8 cellular contexts compared by ENCODE assay signal in the genomic region with DNA sequence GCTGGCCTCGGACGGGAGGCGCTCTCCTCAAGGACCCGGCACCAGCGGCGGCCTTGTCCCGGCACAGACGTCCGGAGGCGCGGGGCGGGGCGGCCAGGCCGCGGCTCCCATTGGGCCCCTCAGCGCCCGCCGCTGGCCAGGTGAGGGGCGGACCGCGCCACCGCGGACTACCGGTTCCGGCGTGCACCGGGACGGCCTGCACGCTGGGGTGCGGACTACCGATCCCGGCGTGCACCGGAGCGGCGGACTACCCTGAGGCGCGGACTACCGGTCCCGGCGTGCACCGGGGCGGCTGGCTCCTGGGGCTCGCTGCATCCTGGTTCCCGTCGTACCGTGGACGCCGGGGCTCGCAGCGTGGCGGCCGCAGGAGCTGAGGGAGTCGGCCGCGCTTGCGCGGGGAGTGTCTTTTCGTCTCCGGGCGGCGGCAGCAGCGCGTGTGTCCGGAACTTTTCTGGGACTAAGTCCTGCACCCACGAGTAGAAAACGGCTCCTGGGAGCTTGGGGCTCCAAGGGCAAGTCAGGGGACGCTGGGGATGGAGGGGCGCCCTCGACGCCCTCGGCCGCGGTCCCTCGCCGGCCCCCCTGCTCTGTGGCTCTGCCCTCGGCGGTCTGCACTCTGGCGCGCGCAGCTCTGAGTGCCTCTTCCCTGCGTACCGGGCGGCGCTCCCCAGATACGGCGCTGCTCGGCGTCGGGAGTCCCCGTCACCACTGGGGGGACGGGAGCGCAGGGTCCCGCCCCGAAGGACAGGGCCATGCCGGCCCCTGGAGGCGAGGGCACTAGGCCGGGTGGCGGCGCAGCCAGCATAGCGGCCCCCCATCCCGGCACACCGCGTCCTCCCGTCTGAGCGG. TPM values are rescaled to one million over a fixed set of nuclear protein-coding genes. Genes with fewer than 3 reads are reported as not detected.
DNase-seq lines count a peak whose midpoint lies in the region; ATAC-seq, FAIRE-seq and TF ChIP-seq lines count a peak whose summit lies in the region.

TSS of gene LETM1 (minus strand) at position 86 of the 849 bp plus-strand sequence. CDS start 206 bp downstream, outside the sequence.

- WGBS in psoas muscle, 3 donors: 0% methylated on average over 70 to 106 of the region's 106 CpGs

- in situ Hi-C loops in GM13976 (cut with MboI; ENCODE audit: low sequenced_read_pairs, unreplicated experiment): no loop called here

- H3K36me3 ChIP-seq in left ventricle myocardium inferior: no peaks in the 10 kb centered on the region
- H3K36me3 ChIP-seq in psoas muscle (ENCODE audit: insufficient read depth in 1 of 2, low read depth in 1 of 2): peaks cover 0 to 6% of the 10 kb centered on the region in 2 donors

- DNase-seq in GM13976 (ENCODE audit: low spot score) (peak; percentile 97), NCI-H146 (lab: John Stamatoyannopoulos, UW) (peak; percentile 95), amniotic stem cell (lab: John Stamatoyannopoulos, UW) (peak; percentile 56), left ventricle myocardium inferior (peak; percentile 96), psoas muscle (peak; percentile 97 to 98), urothelium cell line (ENCODE audit: low spot score) (peak; percentile 92)

- H3K27ac ChIP-seq in left ventricle myocardium inferior (replicated peaks) (peak within 1 kb of the TSS; percentile 86), psoas muscle (peak within 1 kb of the TSS; percentile 79)

- ATAC-seq in HG02870 (IDR thresholded peaks at IDR 0.05; ENCODE audit: unreplicated experiment) (peak; percentile 85), psoas muscle (peak; percentile 97 to 98 (median 98))

- H3K27me3 ChIP-seq in left ventricle myocardium inferior (ENCODE audit: low read depth): no peaks in the 10 kb centered on the region
- H3K27me3 ChIP-seq in psoas muscle (ENCODE audit: insufficient read depth in 3 of 3, low read length in 2 of 3): no peaks in the 10 kb centered on the region

- no peak for TF ChIP-seq CTCF in GM13976 (IDR thresholded peaks at IDR 0.05; ENCODE audit: borderline replicate concordance, control extremely low read depth, extremely low read depth, insufficient read depth, missing control alignments)
- TF ChIP-seq CTCF in left ventricle myocardium inferior (IDR thresholded peaks at IDR 0.05; ENCODE audit: borderline replicate concordance): peak; percentile 27
- peak; percentile 7 for TF ChIP-seq CTCF in psoas muscle (IDR thresholded peaks at IDR 0.05)

- H3K4me3 ChIP-seq in left ventricle myocardium inferior: peak within 1 kb of the TSS; percentile 76
- H3K4me3 ChIP-seq in psoas muscle: peak within 1 kb of the TSS; percentile 95

- intact Hi-C loops in T-helper 1 cell treated with Interleukin-12 subunit alpha and Interleukin-12 subunit beta and Interleukin-4 antibody, amounts not matched to agents 30 ng/mL and 1 ng/mL, for 36 hours (cut with micrococcal nuclease): loop anchor here (1.0 to 5.0 kb wide), 10 partner anchors 14 to 1106 kb away; partner anchors contain the start of genes CFAP99, HAUS3, MXD4 and NELFA
- intact Hi-C loops in left ventricle myocardium inferior (cut with micrococcal nuclease) (no loop called here), psoas muscle (cut with DNase I) (loop anchor here in 1 of 2 donors (5.0 kb wide), 1 partner anchor 41 kb away; no protein-coding TSS in a partner anchor)

- H3K4me1 ChIP-seq in left ventricle myocardium inferior: peaks cover 59% of the 10 kb centered on the region
- H3K4me1 ChIP-seq in psoas muscle: peaks cover 32% of the 10 kb centered on the region

- peak; percentile 95 for FAIRE-seq in urothelium cell line (lab: Jason Lieb, UNC)

- no peaks in the 10 kb centered on the region for H3K9me3 ChIP-seq in left ventricle myocardium inferior (replicated peaks)
- H3K9me3 ChIP-seq in psoas muscle: no peaks in the 10 kb centered on the region

RNA-seq across cellular contexts. Expression of gene LETM1, which starts in this region (rescaled TPM):
- total RNA-seq in T-helper 1 cell treated with Interleukin-12 subunit alpha and Interleukin-12 subunit beta and Interleukin-4 antibody, amounts not matched to agents 30 ng/mL and 1 ng/mL, for 36 hours: 64.9 and 69.2 TPM in 2 replicates
- total RNA-seq in left ventricle myocardium inferior: 38.8 TPM
- 10 to 100 TPM; 26.8 to 50.3 (median 40.1) TPM for total RNA-seq in psoas muscle
- 10 to 100 TPM; 14.1 to 26.1 (median 25.1) TPM for polyA plus RNA-seq in psoas muscle

Comparison
In these comparisons a context has a peak if more than half of its experiments do, and no peak if none do; other contexts are left out.
1. Peak in every context shown above with its lines: DNase-seq, ATAC-seq, H3K4me3 ChIP-seq and H3K27ac ChIP-seq.